In genomic region chr10:30731963-30732362, GRCh38 we compare ENCODE assay signal across 32 cellular contexts.
"Had no signal": no experiment of that assay in that cellular context is flagged by ENCODE, and none has a peak within 500 bp of the region (broad histone marks: within the 10 kb centered on the region; RNA-seq: fewer than 3 reads in every experiment).

No MANE protein-coding gene starts in this region.

- ATAC-seq: activated CD4-positive, CD25-positive, alpha-beta regulatory T cell treated with anti-CD3 and anti-CD28 coated beads, Interleukin-2, amount 50 U/mL, for 24 hours; activated naive CD4-positive, alpha-beta T cell treated with anti-CD3 and anti-CD28 coated beads, Interleukin-2, amount 50 U/mL, for 72 hours; activated T-cell treated with anti-CD3 and anti-CD28 coated beads, Interleukin-2, amount 50 U/mL, for 72 hours; effector memory CD8-positive, alpha-beta T cell; foreskin keratinocyte; gastrocnemius medialis; T-helper 17 cell had no signal

- H3K36me3 ChIP-seq: brain microvascular endothelial cell, esophagus muscularis mucosa, gastrocnemius medialis, WERI-Rb-1 had no signal

- H3K27ac Mint-ChIP-seq: activated B cell treated with CpG ODN at 0.5 μM for 24 hours; activated CD4-positive, alpha-beta memory T cell treated with anti-CD3 and anti-CD28 coated beads, Interleukin-2, amount 10 ng/mL, durations not matched to agents 7 days and 5 days; activated CD4-positive, alpha-beta T cell treated with anti-CD3 and anti-CD28 coated beads, Interleukin-2, amount 10 ng/mL, durations not matched to agents 24 days and 14 days; activated naive CD4-positive, alpha-beta T cell treated with anti-CD3 and anti-CD28 coated beads, Interleukin-2, amount 10 ng/mL, durations not matched to agents 7 days and 5 days; activated naive CD8-positive, alpha-beta T cell treated with anti-CD3 and anti-CD28 coated beads, Interleukin-2, amount 10 ng/mL, durations not matched to agents 7 days and 5 days; activated T-cell treated with anti-CD3 and anti-CD28 coated beads, Interleukin-2, amount 50 U/mL, for 24 hours; activated T-cell treated with anti-CD3 and anti-CD28 coated beads, Interleukin-2, amount 50 U/mL, for 72 hours; effector memory CD8-positive, alpha-beta T cell; T-helper 17 cell; T-helper 2 cell treated with Interferon-gamma antibody and Interleukin-4, amounts not matched to agents 5 μg/mL and 100 μg/mL, for 36 hours had no signal

- H3K36me3 Mint-ChIP-seq: activated naive CD4-positive, alpha-beta T cell treated with anti-CD3 and anti-CD28 coated beads, Interleukin-2, amount 10 ng/mL, durations not matched to agents 7 days and 5 days; activated naive CD4-positive, alpha-beta T cell treated with anti-CD3 and anti-CD28 coated beads, Interleukin-2, amount 50 U/mL, for 72 hours; activated naive CD8-positive, alpha-beta T cell treated with anti-CD3 and anti-CD28 coated beads, Interleukin-2, amount 10 ng/mL, durations not matched to agents 7 days and 5 days had no signal

- H3K9me3 Mint-ChIP-seq: activated B cell treated with CpG ODN at 0.5 μM for 24 hours; activated naive CD4-positive, alpha-beta T cell treated with anti-CD3 and anti-CD28 coated beads, Interleukin-2, amount 10 ng/mL, durations not matched to agents 7 days and 5 days; activated naive CD8-positive, alpha-beta T cell treated with anti-CD3 and anti-CD28 coated beads, Interleukin-2, amount 10 ng/mL, durations not matched to agents 7 days and 5 days; activated T-cell treated with anti-CD3 and anti-CD28 coated beads, Interleukin-2, amount 50 U/mL, for 24 hours; activated T-cell treated with anti-CD3 and anti-CD28 coated beads, Interleukin-2, amount 50 U/mL, for 72 hours; effector memory CD8-positive, alpha-beta T cell; T-helper 2 cell treated with Interferon-gamma antibody and Interleukin-4, amounts not matched to agents 5 μg/mL and 100 μg/mL, for 36 hours had no signal

- H3K4me3 ChIP-seq: esophagus muscularis mucosa, gastrocnemius medialis had no signal

- H3K27me3 ChIP-seq: brain microvascular endothelial cell, esophagus muscularis mucosa, foreskin keratinocyte, gastrocnemius medialis had no signal

- DNase-seq: activated B cell treated with CpG ODN at 0.5 μM for 24 hours; activated CD4-positive, alpha-beta memory T cell treated with anti-CD3 and anti-CD28 coated beads, Interleukin-2, amount 10 ng/mL, durations not matched to agents 7 days and 5 days; activated CD4-positive, alpha-beta T cell treated with anti-CD3 and anti-CD28 coated beads, Interleukin-2, amount 10 ng/mL, durations not matched to agents 24 days and 14 days; activated CD8-positive, alpha-beta memory T cell treated with anti-CD3 and anti-CD28 coated beads, Interleukin-2, amount 50 U/mL, for 48 hours; activated gamma-delta T cell; activated naive CD4-positive, alpha-beta T cell; activated naive CD4-positive, alpha-beta T cell treated with anti-CD3 and anti-CD28 coated beads, Interleukin-2, amount 10 ng/mL, durations not matched to agents 7 days and 5 days; activated naive CD8-positive, alpha-beta T cell treated with anti-CD3 and anti-CD28 coated beads, Interleukin-2, amount 10 ng/mL, durations not matched to agents 7 days and 5 days; activated T-cell treated with anti-CD3 and anti-CD28 coated beads for 4 hours; activated T-cell treated with anti-CD3 and anti-CD28 coated beads, Interleukin-2, amount 50 U/mL, for 24 hours; activated T-cell treated with anti-CD3 and anti-CD28 coated beads, Interleukin-2, amount 50 U/mL, for 72 hours; amniotic stem cell; brain microvascular endothelial cell; caudate nucleus; cortex of kidney; dermis blood vessel endothelial cell; effector CD4-positive, alpha-beta T cell; effector memory CD8-positive, alpha-beta T cell; erythroblast; foreskin keratinocyte; gastrocnemius medialis; glutamatergic neuron; T-helper 1 cell; T-helper 17 cell; T1000; WERI-Rb-1 had no signal

- FAIRE-seq: astrocyte, colon had no signal

- H3K27me3 Mint-ChIP-seq: activated CD4-positive, alpha-beta memory T cell treated with anti-CD3 and anti-CD28 coated beads, Interleukin-2, amount 10 ng/mL, durations not matched to agents 7 days and 5 days; activated CD4-positive, alpha-beta T cell treated with anti-CD3 and anti-CD28 coated beads, Interleukin-2, amount 10 ng/mL, durations not matched to agents 24 days and 14 days had no signal

- H3K4me1 Mint-ChIP-seq: activated B cell treated with CpG ODN at 0.5 μM for 24 hours had no signal

- H3K4me3 Mint-ChIP-seq: activated B cell treated with CpG ODN at 0.5 μM for 24 hours; activated CD4-positive, alpha-beta memory T cell treated with anti-CD3 and anti-CD28 coated beads, Interleukin-2, amount 10 ng/mL, durations not matched to agents 7 days and 5 days; activated CD4-positive, alpha-beta T cell treated with anti-CD3 and anti-CD28 coated beads, Interleukin-2, amount 10 ng/mL, durations not matched to agents 24 days and 14 days; activated naive CD4-positive, alpha-beta T cell treated with anti-CD3 and anti-CD28 coated beads, Interleukin-2, amount 10 ng/mL, durations not matched to agents 7 days and 5 days; activated naive CD8-positive, alpha-beta T cell treated with anti-CD3 and anti-CD28 coated beads, Interleukin-2, amount 10 ng/mL, durations not matched to agents 7 days and 5 days; activated T-cell treated with anti-CD3 and anti-CD28 coated beads, Interleukin-2, amount 50 U/mL, for 24 hours; activated T-cell treated with anti-CD3 and anti-CD28 coated beads, Interleukin-2, amount 50 U/mL, for 72 hours; effector memory CD8-positive, alpha-beta T cell; T-helper 17 cell; T-helper 2 cell treated with Interferon-gamma antibody and Interleukin-4, amounts not matched to agents 5 μg/mL and 100 μg/mL, for 36 hours had no signal
